Comparison of ENCODE assay signal across 8 cellular contexts in the genomic region with DNA sequence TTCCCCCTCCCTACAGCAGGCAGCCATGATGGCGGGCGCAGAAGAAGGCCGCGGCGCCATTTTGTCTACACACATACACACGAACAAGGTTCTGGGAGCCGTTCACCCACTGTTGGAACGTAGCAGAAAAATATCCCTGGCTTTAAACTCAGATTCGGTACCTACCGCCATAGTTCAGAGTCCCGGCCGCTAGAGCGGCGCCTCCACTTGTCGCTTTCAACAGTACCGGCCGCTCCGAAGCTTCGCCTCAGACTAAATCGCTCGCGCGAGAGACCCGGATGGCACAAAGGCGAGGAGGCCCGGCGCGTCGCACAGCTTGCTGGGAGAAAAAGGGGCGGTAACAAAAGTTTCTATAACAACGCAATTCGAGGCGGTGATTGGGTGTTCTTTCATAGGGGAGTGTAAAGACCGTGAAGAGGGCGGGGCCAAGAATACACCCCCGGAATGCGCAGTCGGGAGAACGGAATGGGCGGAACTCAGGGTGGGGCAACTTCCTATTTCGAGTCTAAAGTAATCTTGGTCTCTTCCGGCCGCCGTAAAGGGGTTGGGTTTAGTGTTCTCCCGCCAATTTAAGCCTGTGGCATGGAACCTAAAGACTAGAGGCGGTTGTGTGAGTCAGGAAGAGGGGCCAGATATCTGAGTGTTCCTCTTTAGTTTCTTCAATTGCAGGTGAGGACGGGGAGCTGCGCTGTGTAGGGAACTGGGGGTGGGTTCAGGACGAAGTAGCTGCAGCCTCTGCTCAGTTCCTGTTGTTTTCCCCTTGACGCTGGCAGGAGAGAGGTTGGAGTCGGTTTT. TPM values are rescaled to one million over a fixed set of nuclear protein-coding genes. Genes with fewer than 3 reads are reported as not detected.
DNase-seq lines count a peak whose midpoint lies in the region; ATAC-seq, FAIRE-seq and TF ChIP-seq lines count a peak whose summit lies in the region.

A gene with protein sequence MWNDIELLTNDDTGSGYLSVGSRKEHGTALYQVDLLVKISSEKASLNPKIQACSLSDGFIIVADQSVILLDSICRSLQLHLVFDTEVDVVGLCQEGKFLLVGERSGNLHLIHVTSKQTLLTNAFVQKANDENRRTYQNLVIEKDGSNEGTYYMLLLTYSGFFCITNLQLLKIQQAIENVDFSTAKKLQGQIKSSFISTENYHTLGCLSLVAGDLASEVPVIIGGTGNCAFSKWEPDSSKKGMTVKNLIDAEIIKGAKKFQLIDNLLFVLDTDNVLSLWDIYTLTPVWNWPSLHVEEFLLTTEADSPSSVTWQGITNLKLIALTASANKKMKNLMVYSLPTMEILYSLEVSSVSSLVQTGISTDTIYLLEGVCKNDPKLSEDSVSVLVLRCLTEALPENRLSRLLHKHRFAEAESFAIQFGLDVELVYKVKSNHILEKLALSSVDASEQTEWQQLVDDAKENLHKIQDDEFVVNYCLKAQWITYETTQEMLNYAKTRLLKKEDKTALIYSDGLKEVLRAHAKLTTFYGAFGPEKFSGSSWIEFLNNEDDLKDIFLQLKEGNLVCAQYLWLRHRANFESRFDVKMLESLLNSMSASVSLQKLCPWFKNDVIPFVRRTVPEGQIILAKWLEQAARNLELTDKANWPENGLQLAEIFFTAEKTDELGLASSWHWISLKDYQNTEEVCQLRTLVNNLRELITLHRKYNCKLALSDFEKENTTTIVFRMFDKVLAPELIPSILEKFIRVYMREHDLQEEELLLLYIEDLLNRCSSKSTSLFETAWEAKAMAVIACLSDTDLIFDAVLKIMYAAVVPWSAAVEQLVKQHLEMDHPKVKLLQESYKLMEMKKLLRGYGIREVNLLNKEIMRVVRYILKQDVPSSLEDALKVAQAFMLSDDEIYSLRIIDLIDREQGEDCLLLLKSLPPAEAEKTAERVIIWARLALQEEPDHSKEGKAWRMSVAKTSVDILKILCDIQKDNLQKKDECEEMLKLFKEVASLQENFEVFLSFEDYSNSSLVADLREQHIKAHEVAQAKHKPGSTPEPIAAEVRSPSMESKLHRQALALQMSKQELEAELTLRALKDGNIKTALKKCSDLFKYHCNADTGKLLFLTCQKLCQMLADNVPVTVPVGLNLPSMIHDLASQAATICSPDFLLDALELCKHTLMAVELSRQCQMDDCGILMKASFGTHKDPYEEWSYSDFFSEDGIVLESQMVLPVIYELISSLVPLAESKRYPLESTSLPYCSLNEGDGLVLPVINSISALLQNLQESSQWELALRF (N-terminal part only) (plus strand): TSS at position 567 of the 795 bp plus-strand sequence. CDS start 2,815 bp downstream, outside the sequence.
A gene with protein sequence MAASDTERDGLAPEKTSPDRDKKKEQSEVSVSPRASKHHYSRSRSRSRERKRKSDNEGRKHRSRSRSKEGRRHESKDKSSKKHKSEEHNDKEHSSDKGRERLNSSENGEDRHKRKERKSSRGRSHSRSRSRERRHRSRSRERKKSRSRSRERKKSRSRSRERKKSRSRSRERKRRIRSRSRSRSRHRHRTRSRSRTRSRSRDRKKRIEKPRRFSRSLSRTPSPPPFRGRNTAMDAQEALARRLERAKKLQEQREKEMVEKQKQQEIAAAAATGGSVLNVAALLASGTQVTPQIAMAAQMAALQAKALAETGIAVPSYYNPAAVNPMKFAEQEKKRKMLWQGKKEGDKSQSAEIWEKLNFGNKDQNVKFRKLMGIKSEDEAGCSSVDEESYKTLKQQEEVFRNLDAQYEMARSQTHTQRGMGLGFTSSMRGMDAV (minus strand): TSS at position 254 of the 795 bp plus-strand sequence. CDS start 83 bp downstream, at position 171.

- peak within 1 kb of the TSS; percentile 100 for H3K27ac ChIP-seq in keratinocyte (ENCODE audit: control insufficient read depth, insufficient read depth, low read length)

- peak within 1 kb of the TSS; percentile 100 for H3K9ac ChIP-seq in keratinocyte (ENCODE audit: control insufficient read depth, extremely low read depth, insufficient read depth, low read length)

- H3K36me3 Mint-ChIP-seq in chondrocyte (ENCODE audit: low read depth), result peaks cover 9% of the 10 kb centered on the region

- no peaks in the 10 kb centered on the region for H3K27me3 Mint-ChIP-seq in chondrocyte (ENCODE audit: low read depth)

- no peaks in the 10 kb centered on the region for H3K9me1 ChIP-seq in keratinocyte (ENCODE audit: control insufficient read depth, extremely low read depth, insufficient read depth, low read length)

- H2AFZ ChIP-seq in keratinocyte (ENCODE audit: control insufficient read depth, low read length), result peak within 1 kb of the TSS; percentile 96

- H4K20me1 ChIP-seq in keratinocyte (ENCODE audit: control insufficient read depth, extremely low read depth, insufficient read depth, low read length), result peaks cover 20% of the 10 kb centered on the region

- dilution Hi-C loops in keratinocyte (cut with MboI; ENCODE audit: extremely low pct_ligation_motif_present, low sequenced_read_pairs), result no loop called here

- DNase-seq in AML-193 (lab: John Stamatoyannopoulos, UW) (peak; percentile 99 to 100), NCI-H460 (ENCODE audit: extremely low read depth, low read depth) (peak; percentile 100), chondrocyte (ENCODE audit: low spot score) (peak; percentile 97), keratinocyte (ENCODE audit: low read depth, low spot score) (peak; percentile 95)
- peak; percentile 95 for DNase-seq in activated CD4-positive, CD25-positive, alpha-beta regulatory T cell treated with anti-CD3 and anti-CD28 coated beads, Interleukin-2, amount 50 U/mL, for 72 hours
- DNase-seq in stimulated activated CD4-positive, alpha-beta T cell treated with anti-CD3 and anti-CD28 coated beads, Interleukin-15, amount 100 ng/mL, for 1 hour (ENCODE audit: low read depth in 1 of 2, low spot score in 1 of 2), result peak; percentile 82 to 93

- H3K4me2 ChIP-seq in keratinocyte (ENCODE audit: control insufficient read depth, extremely low read depth, insufficient read depth, low read depth, low read length), result peak within 1 kb of the TSS; percentile 88

- H3K4me3 Mint-ChIP-seq in chondrocyte (ENCODE audit: unreplicated experiment), result no peak within 1 kb of the TSS

- no peaks in the 10 kb centered on the region for H3K9me3 Mint-ChIP-seq in chondrocyte (ENCODE audit: low read depth)

- TF ChIP-seq POLR2A in GM19099 (IDR thresholded peaks at IDR 0.05; ENCODE audit: extremely low read depth, insufficient read length, low read depth), result peak; percentile 99

- peak within 1 kb of the TSS; percentile 55 to 97 (median 93) for H3K4me3 ChIP-seq in keratinocyte (ENCODE audit: control insufficient read depth in 2 of 3, extremely low read depth in 1 of 3, insufficient read depth in 2 of 3, low read depth in 1 of 3, low read length in 3 of 3)

- peaks cover 29% of the 10 kb centered on the region for H3K4me1 Mint-ChIP-seq in chondrocyte (ENCODE audit: low read depth)

- H3K79me2 ChIP-seq in keratinocyte (ENCODE audit: control insufficient read depth, insufficient read depth, low read length), result peaks cover 82% of the 10 kb centered on the region

- ATAC-seq in HG03378 (IDR thresholded peaks at IDR 0.05; ENCODE audit: unreplicated experiment), result peak; percentile 90

- peaks cover 2 to 13% of the 10 kb centered on the region in 2 experiments for H3K36me3 ChIP-seq in keratinocyte (ENCODE audit: control insufficient read depth in 2 of 2, extremely low read depth in 1 of 2, insufficient read depth in 2 of 2, low read length in 2 of 2)

- TF ChIP-seq CTCF in chondrocyte (IDR thresholded peaks at IDR 0.05) (no peak), keratinocyte (optimal IDR thresholded peaks at IDR 0.05 in 1 of 3, IDR thresholded peaks at IDR 0.05 in 1 of 3, conservative IDR thresholded peaks at IDR 0.05 in 1 of 3; ENCODE audit: extremely low read depth in 1 of 3, insufficient read depth in 2 of 3, low read length in 3 of 3) (no peak)

- H3K27ac Mint-ChIP-seq in chondrocyte (ENCODE audit: unreplicated experiment), result no peak within 1 kb of the TSS

- no peaks in the 10 kb centered on the region for H3K27me3 ChIP-seq in keratinocyte (ENCODE audit: control insufficient read depth, extremely low read depth, insufficient read depth, low read length)

- FAIRE-seq in keratinocyte (lab: Jason Lieb, UNC), result peak; percentile 64

- H3K9me3 ChIP-seq in keratinocyte (ENCODE audit: control insufficient read depth, low read depth, low read length), result no peaks in the 10 kb centered on the region

- H3K4me1 ChIP-seq in keratinocyte (ENCODE audit: control insufficient read depth, extremely low read depth, insufficient read depth, low read length), result peaks cover 20% of the 10 kb centered on the region

RNA-seq across cellular contexts. Expression of the first gene that starts in this region (rescaled TPM):
- total RNA-seq in NCI-H460 (2014; rRNA removed; shearing (Covaris generic)), result 40.7 and 51.0 TPM in 2 replicates
- 237 and 354 TPM in 2 replicates for polyA plus RNA-seq in NCI-H460 (2014; cell fraction: nucleus; rRNA removed)
- 9.2 to 22.6 TPM (median 11.8 TPM) in 3 replicates for total RNA-seq in chondrocyte
- 7.7 to 18.6 TPM (median 12.6 TPM) in 3 replicates for polyA plus RNA-seq in keratinocyte
- polyA plus RNA-seq in keratinocyte (2011; ENCODE audit: low read depth), result 4.3 TPM
- 1.6 and 3.6 TPM in 2 replicates for polyA plus RNA-seq in keratinocyte (2011; cell fraction: cytosol; rRNA removed)
- 23.2 and 32.1 TPM in 2 replicates for polyA plus RNA-seq in keratinocyte (2011; cell fraction: nucleus; rRNA removed)
- polyA plus RNA-seq in keratinocyte (2012; ENCODE audit: low replicate concordance), result 2.7 and 7.3 TPM in 2 replicates
- polyA minus RNA-seq in keratinocyte, result 7.3 to 25.7 TPM (median 8.9 TPM) in 3 replicates
- 5.9 TPM for polyA minus RNA-seq in keratinocyte (2011; cell fraction: cytosol; rRNA and poly(A)+ RNA removed)
- 12.3 and 23.1 TPM in 2 replicates for polyA minus RNA-seq in keratinocyte (2011; cell fraction: nucleus; rRNA and poly(A)+ RNA removed)

RNA-seq across cellular contexts. Expression of the second gene that starts in this region (rescaled TPM):
- total RNA-seq in NCI-H460 (2014; rRNA removed; shearing (Covaris generic)), result 50.3 and 56.6 TPM in 2 replicates
- 126 and 135 TPM in 2 replicates for polyA plus RNA-seq in NCI-H460 (2014; cell fraction: nucleus; rRNA removed)
- 50.7 to 61.5 TPM (median 51.0 TPM) in 3 replicates for total RNA-seq in chondrocyte
- polyA plus RNA-seq in keratinocyte, result 22.9 to 45.6 TPM (median 34.6 TPM) in 3 replicates
- polyA plus RNA-seq in keratinocyte (2011; ENCODE audit: low read depth), result 347 TPM
- polyA plus RNA-seq in keratinocyte (2011; cell fraction: cytosol; rRNA removed), result 18.2 and 19.4 TPM in 2 replicates
- 41.1 and 75.9 TPM in 2 replicates for polyA plus RNA-seq in keratinocyte (2011; cell fraction: nucleus; rRNA removed)
- 35.2 and 64.0 TPM in 2 replicates for polyA plus RNA-seq in keratinocyte (2012; ENCODE audit: low replicate concordance)
- polyA minus RNA-seq in keratinocyte, result 4.5 to 18.3 TPM (median 8.1 TPM) in 3 replicates
- polyA minus RNA-seq in keratinocyte (2011; cell fraction: cytosol; rRNA and poly(A)+ RNA removed), result 7.9 TPM
- polyA minus RNA-seq in keratinocyte (2011; cell fraction: nucleus; rRNA and poly(A)+ RNA removed), result 15.0 and 41.8 TPM in 2 replicates

Comparison
In these comparisons a context has a peak if more than half of its experiments do, and no peak if none do; other contexts are left out.
1. Peak in every context shown above with its lines: DNase-seq, ATAC-seq, H3K4me3 ChIP-seq and H3K27ac ChIP-seq.